9 cellular contexts compared by ENCODE assay signal in genomic region chr6:130801368-130801767, GRCh38. TPM values are rescaled to one million over a fixed set of nuclear protein-coding genes. Genes with fewer than 3 reads are reported as not detected.
"Had no signal": no experiment of that assay in that cellular context is flagged by ENCODE, and none has a peak within 500 bp of the region (broad histone marks: within the 10 kb centered on the region; RNA-seq: fewer than 3 reads in every experiment).

No MANE protein-coding gene starts in this region.

RNA-seq across cellular contexts. Expression of gene SMLR1, which starts 25.8 kb away (rescaled TPM):
- total RNA-seq: OCI-LY7, PC-3, PC-9, Right ventricle myocardium inferior, Right ventricle myocardium superior, RPMI7951, SJCRH30, SJSA1, SK-MEL-5 had no signal
